Comparison of ENCODE assay signal across 1 cellular context in genomic region chr17:76008630-76009425, GRCh38.
TF ChIP-seq lines count a peak whose summit lies in the region.

No MANE protein-coding gene starts in this region.

TF ChIP-seq in K562, 482 proteins besides CTCF, POLR2A, EP300 and RAD21:
- TF ChIP-seq ZBTB33 (CRISPR knock-in tag; IDR thresholded peaks at IDR 0.05) = peak; percentile 89
- TF ChIP-seq ZNF699 (CRISPR knock-in tag; IDR thresholded peaks at IDR 0.05; ENCODE audit: insufficient replicate concordance) = no peak
- TF ChIP-seq, protein P1, sequence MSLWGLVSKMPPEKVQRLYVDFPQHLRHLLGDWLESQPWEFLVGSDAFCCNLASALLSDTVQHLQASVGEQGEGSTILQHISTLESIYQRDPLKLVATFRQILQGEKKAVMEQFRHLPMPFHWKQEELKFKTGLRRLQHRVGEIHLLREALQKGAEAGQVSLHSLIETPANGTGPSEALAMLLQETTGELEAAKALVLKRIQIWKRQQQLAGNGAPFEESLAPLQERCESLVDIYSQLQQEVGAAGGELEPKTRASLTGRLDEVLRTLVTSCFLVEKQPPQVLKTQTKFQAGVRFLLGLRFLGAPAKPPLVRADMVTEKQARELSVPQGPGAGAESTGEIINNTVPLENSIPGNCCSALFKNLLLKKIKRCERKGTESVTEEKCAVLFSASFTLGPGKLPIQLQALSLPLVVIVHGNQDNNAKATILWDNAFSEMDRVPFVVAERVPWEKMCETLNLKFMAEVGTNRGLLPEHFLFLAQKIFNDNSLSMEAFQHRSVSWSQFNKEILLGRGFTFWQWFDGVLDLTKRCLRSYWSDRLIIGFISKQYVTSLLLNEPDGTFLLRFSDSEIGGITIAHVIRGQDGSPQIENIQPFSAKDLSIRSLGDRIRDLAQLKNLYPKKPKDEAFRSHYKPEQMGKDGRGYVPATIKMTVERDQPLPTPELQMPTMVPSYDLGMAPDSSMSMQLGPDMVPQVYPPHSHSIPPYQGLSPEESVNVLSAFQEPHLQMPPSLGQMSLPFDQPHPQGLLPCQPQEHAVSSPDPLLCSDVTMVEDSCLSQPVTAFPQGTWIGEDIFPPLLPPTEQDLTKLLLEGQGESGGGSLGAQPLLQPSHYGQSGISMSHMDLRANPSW (CRISPR knock-in tag; IDR thresholded peaks at IDR 0.05) = no peak
- TF ChIP-seq TARDBP (IDR thresholded peaks at IDR 0.05) = no peak
